In genomic region chr19:47779524-47780214, GRCh38 we compare ENCODE assay signal across 7 cellular contexts. TPM values are rescaled to one million over a fixed set of nuclear protein-coding genes. Genes with fewer than 3 reads are reported as not detected.
DNase-seq lines count a peak whose midpoint lies in the region; ATAC-seq and TF ChIP-seq lines count a peak whose summit lies in the region.

No MANE protein-coding gene starts in this region.

- H3K4me2 ChIP-seq in Loucy (ENCODE audit: low read depth, low read length, poor library complexity, severe bottlenecking) = peak overlapping the region; percentile 95
- peak overlapping the region; percentile 80 for H3K4me2 ChIP-seq in mammary epithelial cell (ENCODE audit: insufficient read depth, low read depth, low read length)

- H3K36me3 ChIP-seq in Loucy (ENCODE audit: insufficient read depth, low read length) = no peaks in the 10 kb centered on the region; the same call in 1 of the 2 replicates
- H3K36me3 ChIP-seq in mammary epithelial cell (ENCODE audit: insufficient read depth, low read length) = peaks cover 11% of the 10 kb centered on the region
- peaks cover 0 to 9% (median 2%) of the 10 kb centered on the region in 4 donors for H3K36me3 ChIP-seq in liver (ENCODE audit: control insufficient read depth in 4 of 4, insufficient read depth in 3 of 4, low read depth in 1 of 4, low read length in 3 of 4)
- H3K36me3 ChIP-seq in thymus (ENCODE audit: control insufficient read depth, insufficient read depth) = peaks cover 21% of the 10 kb centered on the region

- H2AFZ ChIP-seq in Loucy (ENCODE audit: low read length) (no peak overlapping the region), mammary epithelial cell (ENCODE audit: low read depth, low read length) (no peak overlapping the region)

- H3K79me2 ChIP-seq in Loucy (ENCODE audit: insufficient read depth, low read length) (peaks cover 39% of the 10 kb centered on the region), mammary epithelial cell (ENCODE audit: insufficient read depth, low read length) (peaks cover 32% of the 10 kb centered on the region)

- no peaks in the 10 kb centered on the region for H3K27me3 ChIP-seq in Loucy (ENCODE audit: insufficient read depth, low read length, poor library complexity, severe bottlenecking)
- no peaks in the 10 kb centered on the region for H3K27me3 ChIP-seq in mammary epithelial cell (ENCODE audit: insufficient read depth, low read length)
- H3K27me3 ChIP-seq in liver (ENCODE audit: control insufficient read depth in 4 of 4, insufficient read depth in 4 of 4, low read length in 3 of 4) = no peaks in the 10 kb centered on the region
- H3K27me3 ChIP-seq in thymus (ENCODE audit: control insufficient read depth, insufficient read depth) = no peaks in the 10 kb centered on the region

- H3F3A ChIP-seq in Loucy (ENCODE audit: low read depth) = no peaks in the 10 kb centered on the region

- ATAC-seq in GM21390 (IDR thresholded peaks at IDR 0.05; ENCODE audit: unreplicated experiment) (no peak), esophagus mucosa (no peak)

- peaks cover 20% of the 10 kb centered on the region for H4K20me1 ChIP-seq in Loucy (ENCODE audit: insufficient read depth, low read length, poor library complexity, severe bottlenecking)
- no peaks in the 10 kb centered on the region for H4K20me1 ChIP-seq in mammary epithelial cell (ENCODE audit: insufficient read depth, low read length)

- 30% methylated on average over 14 of the region's 24 CpGs for WGBS in mammary epithelial cell (ENCODE audit: low coverage, missing lambda C conversion rate)
- WGBS in liver = 77% methylated on average over 24 of the region's 24 CpGs
- WGBS in thymus = 94% methylated on average over 24 of the region's 24 CpGs

- H3K27ac ChIP-seq in mammary epithelial cell (ENCODE audit: insufficient read depth, low read depth, low read length) (no peak overlapping the region), liver (ENCODE audit: low read depth in 1 of 2, low read length in 2 of 2) (peak overlapping the region; percentile 83 to 90), thymus (ENCODE audit: low read depth) (no peak overlapping the region)

- H3K9ac ChIP-seq in Loucy (ENCODE audit: low read depth, low read length, poor library complexity, severe bottlenecking) = peak overlapping the region; percentile 97
- no peak overlapping the region for H3K9ac ChIP-seq in mammary epithelial cell (ENCODE audit: insufficient read depth, low read length)
- peak overlapping the region; percentile 77 to 93 for H3K9ac ChIP-seq in liver (ENCODE audit: low read depth in 1 of 2, low read length in 2 of 2)

- DNase-seq in mammary epithelial cell (no peak), NOMO-1 treated with dmso at 0.1 percent for 144 hours (lab: John Stamatoyannopoulos, UW; ENCODE audit: unreplicated experiment) (no peak)

- intact Hi-C loops in mammary epithelial cell (cut with micrococcal nuclease) = loop anchor here (10.0 kb wide), 1 partner anchor 355 kb away; no protein-coding TSS in a partner anchor

- H3K9me3 ChIP-seq in Loucy (ENCODE audit: insufficient read depth, low read depth, low read length) = no peaks in the 10 kb centered on the region
- H3K9me3 ChIP-seq in mammary epithelial cell (replicated peaks; ENCODE audit: insufficient read depth, low read length) = no peaks in the 10 kb centered on the region
- H3K9me3 ChIP-seq in liver (ENCODE audit: control insufficient read depth in 4 of 4, low read length in 3 of 4) = no peaks in the 10 kb centered on the region
- no peaks in the 10 kb centered on the region for H3K9me3 ChIP-seq in thymus (ENCODE audit: control insufficient read depth)

- no peak for TF ChIP-seq RAD21 in liver (IDR thresholded peaks at IDR 0.05)

- TF ChIP-seq CTCF in Loucy (conservative IDR thresholded peaks at IDR 0.05; ENCODE audit: low read length) (no peak), mammary epithelial cell (conservative IDR thresholded peaks at IDR 0.05 in 1 of 2, IDR thresholded peaks at IDR 0.05 in 1 of 2; ENCODE audit: extremely low read depth in 1 of 2, insufficient read depth in 1 of 2, low read depth in 1 of 2, low read length in 2 of 2) (no peak), liver (IDR thresholded peaks at IDR 0.05; ENCODE audit: low read depth, low read length, missing input control) (no peak)

- H3K9me2 ChIP-seq in Loucy (replicated peaks; ENCODE audit: low read depth, low read length) = no peaks in the 10 kb centered on the region

- H3K4me3 ChIP-seq in Loucy (ENCODE audit: low read length, poor library complexity, severe bottlenecking) = peak overlapping the region; percentile 82
- peak overlapping the region; percentile 84 to 94 (median 88) for H3K4me3 ChIP-seq in mammary epithelial cell (replicated peaks in 1 of 3; ENCODE audit: insufficient read depth in 1 of 3, low read depth in 2 of 3, low read length in 3 of 3)
- peak overlapping the region in 2 of 3 donors; percentile 84 to 87 for H3K4me3 ChIP-seq in liver (ENCODE audit: low read depth in 1 of 3, low read length in 3 of 3)
- peak overlapping the region; percentile 91 for H3K4me3 ChIP-seq in thymus (ENCODE audit: low read length)

- H3K4me1 ChIP-seq in Loucy (ENCODE audit: insufficient read depth, low read length, poor library complexity, severe bottlenecking) = peaks cover 18% of the 10 kb centered on the region
- peaks cover 7% of the 10 kb centered on the region for H3K4me1 ChIP-seq in mammary epithelial cell (ENCODE audit: insufficient read depth, low read length)
- peaks cover 4 to 11% (median 9%) of the 10 kb centered on the region in 4 donors for H3K4me1 ChIP-seq in liver (ENCODE audit: control insufficient read depth in 4 of 4, insufficient read depth in 4 of 4, low read length in 3 of 4)
- H3K4me1 ChIP-seq in thymus (ENCODE audit: control insufficient read depth, insufficient read depth, low read length) = peaks cover 11% of the 10 kb centered on the region

- in situ Hi-C loops in mammary epithelial cell (cut with MboI; ENCODE audit: low sequenced_read_pairs in 2 of 2) = no loop called here

- dilution Hi-C loops in mammary epithelial cell (cut with HindIII; ENCODE audit: low sequenced_read_pairs) = no loop called here

- CTCF ChIA-PET in mammary epithelial cell (lab: Charles Lee; ENCODE audit: low non-redundant PET) = no interaction called here

- no TSS peak for BruUV-seq in mammary epithelial cell (replicated peaks; lab: Mats Ljungman, UMichigan)

TF ChIP-seq in liver, 16 proteins besides CTCF, POLR2A, EP300 and RAD21:
- TF ChIP-seq HNF4G (IDR thresholded peaks at IDR 0.05) (no peak), FOXA1 (IDR thresholded peaks at IDR 0.05) (no peak), YY1 (IDR thresholded peaks at IDR 0.05) (no peak)
TF ChIP-seq in liver: peak in this region for 0.

RNA-seq across cellular contexts. Expression of gene SELENOW, which starts 1.2 kb away (rescaled TPM):
- 100 to 1,000 TPM; 262 to 392 TPM for total RNA-seq in mammary epithelial cell
- polyA plus RNA-seq in mammary epithelial cell = 365 TPM
- polyA minus RNA-seq in mammary epithelial cell = 376 TPM
- total RNA-seq in liver = 10 to 100 TPM; 28.2 to 50.0 TPM
- polyA plus RNA-seq in liver = 100 to 1,000 TPM in 1 of 2 donors, 10 to 100 TPM in 1; 84.8 to 102 TPM
- polyA plus RNA-seq in thymus = 349 TPM
- 152 TPM for total RNA-seq in esophagus mucosa

RNA-seq across cellular contexts. Expression of gene TPRX1, which starts 24.7 kb away (rescaled TPM):
- not detected for total RNA-seq in mammary epithelial cell
- not detected for polyA plus RNA-seq in mammary epithelial cell
- not detected for polyA minus RNA-seq in mammary epithelial cell
- not detected for total RNA-seq in liver
- polyA plus RNA-seq in liver = not detected
- not detected for polyA plus RNA-seq in thymus
- total RNA-seq in esophagus mucosa = not detected

RNA-seq across cellular contexts. Expression of gene NOP53, which starts 34.3 kb away (rescaled TPM):
- 100 to 1,000 TPM in 1 of 2 donors, 10 to 100 TPM in 1; 87.4 to 106 TPM for total RNA-seq in mammary epithelial cell
- polyA plus RNA-seq in mammary epithelial cell = 71.7 TPM
- polyA minus RNA-seq in mammary epithelial cell = 43.9 TPM
- total RNA-seq in liver = 10 to 100 TPM; 38.3 to 38.9 TPM
- 10 to 100 TPM; 25.8 to 85.5 TPM for polyA plus RNA-seq in liver
- 621 TPM for polyA plus RNA-seq in thymus
- total RNA-seq in esophagus mucosa = 218 TPM

RNA-seq across cellular contexts. Expression of gene CRX, which starts 42.1 kb away (rescaled TPM):
- total RNA-seq in mammary epithelial cell (not detected), liver (not detected), esophagus mucosa (not detected)
- polyA plus RNA-seq in mammary epithelial cell (not detected), liver (under 1 TPM in 1 of 2 donors, not detected in 1; 0.04 TPM), thymus (0.05 TPM)
- polyA minus RNA-seq in mammary epithelial cell = not detected

Comparison
In these comparisons a context has a peak if more than half of its experiments do, and no peak if none do; other contexts are left out.
1. H3K27ac ChIP-seq: peak in liver (2 of 2); none in mammary epithelial cell (single experiment) and thymus (single experiment).
2. Peak in every context shown above with its lines, with median percentiles within 50 percentile points of each other: H3K4me3 ChIP-seq.